1 cellular context compared by ENCODE assay signal in the genomic region with DNA sequence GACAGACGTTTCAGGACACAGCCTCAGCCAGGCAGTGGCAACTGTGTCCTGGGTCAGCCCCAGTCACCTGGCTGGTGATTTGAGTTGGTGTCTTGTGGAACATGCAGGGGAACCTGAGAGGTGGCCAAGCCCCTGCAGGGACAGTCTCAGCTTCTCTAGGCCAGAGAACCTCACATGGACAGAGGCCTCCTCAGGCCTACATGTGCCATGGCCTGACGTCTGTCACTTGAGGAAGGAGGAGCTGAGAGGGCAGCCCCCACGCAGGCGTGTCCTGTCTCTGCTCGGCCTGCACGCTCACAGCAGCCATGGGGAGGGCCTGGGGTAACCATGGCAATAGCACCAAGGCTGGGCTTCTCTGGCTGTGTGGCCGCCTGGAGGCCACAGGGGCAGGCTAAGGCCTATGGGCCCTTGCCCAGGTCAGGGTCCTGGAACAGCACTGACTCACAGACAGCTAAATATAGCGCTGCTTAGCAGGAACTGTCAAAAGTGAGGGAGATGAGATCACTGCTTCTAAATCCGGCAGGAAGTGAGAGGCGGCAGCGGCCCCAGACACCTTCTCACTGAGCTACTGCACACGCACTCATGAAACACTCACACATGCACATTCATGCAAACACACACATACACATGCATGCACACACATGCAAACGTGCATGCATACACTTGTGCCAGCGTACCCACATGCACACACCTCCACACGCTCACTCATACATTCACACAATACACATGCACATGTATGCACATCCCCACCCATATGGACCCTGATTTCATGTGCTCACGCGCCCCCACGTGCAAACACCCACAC.
TF ChIP-seq lines count a peak whose summit lies in the region.

No MANE protein-coding gene starts in this region.

TF ChIP-seq in K562, 482 proteins besides CTCF, POLR2A, EP300 and RAD21 (continued from another document and continues in another):
- TF ChIP-seq TAF7 (tag; IDR thresholded peaks at IDR 0.05) (no peak), ETS1 (conservative IDR thresholded peaks at IDR 0.05; ENCODE audit: control insufficient read depth, low read depth, low read length) (no peak), POLR2G (IDR thresholded peaks at IDR 0.05; ENCODE audit: low read depth, low read length) (peak; percentile 21; the same call in 1 of the 2 replicates), PHB2 (IDR thresholded peaks at IDR 0.05; ENCODE audit: low read depth) (no peak), ETV5 (CRISPR knock-in tag; IDR thresholded peaks at IDR 0.05; ENCODE audit: low read depth) (peak; percentile 85), NR2C2 (CRISPR knock-in tag; IDR thresholded peaks at IDR 0.05) (no peak; the same call in 1 of the 2 replicates), NR2C2 (tag; IDR thresholded peaks at IDR 0.05) (peak; percentile 65; the same call in 1 of the 2 replicates), ELF2 (CRISPR knock-in tag; IDR thresholded peaks at IDR 0.05) (no peak), ZNF444 (CRISPR knock-in tag; IDR thresholded peaks at IDR 0.05) (no peak), E2F1 (CRISPR knock-in tag; IDR thresholded peaks at IDR 0.05) (no peak), MAZ (CRISPR knock-in tag; conservative IDR thresholded peaks at IDR 0.05 in 1 of 2, IDR thresholded peaks at IDR 0.05 in 1 of 2) (peak; percentile 36 to 52; a peak in 2 of 4 replicates), LCOR (CRISPR knock-in tag; IDR thresholded peaks at IDR 0.05) (no peak), ZHX1 (conservative IDR thresholded peaks at IDR 0.05; ENCODE audit: low read length) (no peak), ATF4 (CRISPR knock-in tag; IDR thresholded peaks at IDR 0.05) (no peak), ZNF274 (IDR thresholded peaks at IDR 0.05; ENCODE audit: borderline replicate concordance, low read depth, low read length) (no peak), RBM34 (IDR thresholded peaks at IDR 0.05; ENCODE audit: borderline replicate concordance, insufficient read depth, low read length) (no peak), MYBL2 (IDR thresholded peaks at IDR 0.05; ENCODE audit: low read depth) (no peak), MYBL2 (CRISPR knock-in tag; IDR thresholded peaks at IDR 0.05; ENCODE audit: borderline replicate concordance) (no peak), KHSRP (IDR thresholded peaks at IDR 0.05) (no peak), ETV6 (IDR thresholded peaks at IDR 0.05; ENCODE audit: borderline replicate concordance in 1 of 2, low read depth in 2 of 2, low read length in 1 of 2) (no peak), ETV6 (CRISPR knock-in tag; IDR thresholded peaks at IDR 0.05; ENCODE audit: borderline replicate concordance) (no peak), GABPB1 (CRISPR knock-in tag; IDR thresholded peaks at IDR 0.05) (peak; percentile 50; the same call in 1 of the 2 replicates), KDM2B (CRISPR knock-in tag; IDR thresholded peaks at IDR 0.05) (no peak), THAP12 (CRISPR knock-in tag; IDR thresholded peaks at IDR 0.05) (no peak), NRF1 (conservative IDR thresholded peaks at IDR 0.05 in 1 of 2, IDR thresholded peaks at IDR 0.05 in 1 of 2) (peak; percentile 89 to 91), SP1 (CRISPR knock-in tag; IDR thresholded peaks at IDR 0.05) (no peak), HDAC8 (tag; IDR thresholded peaks at IDR 0.05) (no peak), CAMTA2 (CRISPR knock-in tag; conservative IDR thresholded peaks at IDR 0.05) (no peak), PYGO2 (tag; IDR thresholded peaks at IDR 0.05) (no peak), SRSF7 (optimal IDR thresholded peaks at IDR 0.05; ENCODE audit: low read depth, low read length) (no peak), DIDO1 (tag; IDR thresholded peaks at IDR 0.05; ENCODE audit: low read depth) (no peak), CBX3 (IDR thresholded peaks at IDR 0.05; ENCODE audit: borderline replicate concordance in 1 of 2, low read length in 2 of 2) (peak in 1 of 2 experiments; percentile 41; a peak in 1 of 3 replicates), ZNF124 (CRISPR knock-in tag; IDR thresholded peaks at IDR 0.05) (no peak), MCM7 (IDR thresholded peaks at IDR 0.05) (no peak), ZFP1 (CRISPR knock-in tag; IDR thresholded peaks at IDR 0.05) (no peak), NR4A1 (CRISPR knock-in tag; IDR thresholded peaks at IDR 0.05) (no peak), NR4A1 (tag; IDR thresholded peaks at IDR 0.05) (no peak), ZNF354B (CRISPR knock-in tag; IDR thresholded peaks at IDR 0.05) (no peak), ZNF592 (IDR thresholded peaks at IDR 0.05) (peak; percentile 63; the same call in 1 of the 2 replicates), ZNF224 (CRISPR knock-in tag; IDR thresholded peaks at IDR 0.05) (no peak), TCF3 (CRISPR knock-in tag; IDR thresholded peaks at IDR 0.05) (peak; percentile 36; the same call in 1 of the 2 replicates), NCOA1 (IDR thresholded peaks at IDR 0.05; ENCODE audit: low read depth) (no peak), MEF2D (tag; conservative IDR thresholded peaks at IDR 0.05; ENCODE audit: low read depth) (peak; percentile 98), ZZZ3 (IDR thresholded peaks at IDR 0.05) (no peak), WHSC1 (IDR thresholded peaks at IDR 0.05; ENCODE audit: low read length) (no peak), CEBPB (tag; IDR thresholded peaks at IDR 0.05) (no peak), OTX1 (CRISPR knock-in tag; IDR thresholded peaks at IDR 0.05) (no peak)
- TF ChIP-seq, protein P1, sequence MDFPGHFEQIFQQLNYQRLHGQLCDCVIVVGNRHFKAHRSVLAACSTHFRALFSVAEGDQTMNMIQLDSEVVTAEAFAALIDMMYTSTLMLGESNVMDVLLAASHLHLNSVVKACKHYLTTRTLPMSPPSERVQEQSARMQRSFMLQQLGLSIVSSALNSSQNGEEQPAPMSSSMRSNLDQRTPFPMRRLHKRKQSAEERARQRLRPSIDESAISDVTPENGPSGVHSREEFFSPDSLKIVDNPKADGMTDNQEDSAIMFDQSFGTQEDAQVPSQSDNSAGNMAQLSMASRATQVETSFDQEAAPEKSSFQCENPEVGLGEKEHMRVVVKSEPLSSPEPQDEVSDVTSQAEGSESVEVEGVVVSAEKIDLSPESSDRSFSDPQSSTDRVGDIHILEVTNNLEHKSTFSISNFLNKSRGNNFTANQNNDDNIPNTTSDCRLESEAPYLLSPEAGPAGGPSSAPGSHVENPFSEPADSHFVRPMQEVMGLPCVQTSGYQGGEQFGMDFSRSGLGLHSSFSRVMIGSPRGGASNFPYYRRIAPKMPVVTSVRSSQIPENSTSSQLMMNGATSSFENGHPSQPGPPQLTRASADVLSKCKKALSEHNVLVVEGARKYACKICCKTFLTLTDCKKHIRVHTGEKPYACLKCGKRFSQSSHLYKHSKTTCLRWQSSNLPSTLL (IDR thresholded peaks at IDR 0.05), result no peak
- TF ChIP-seq, protein P2, sequence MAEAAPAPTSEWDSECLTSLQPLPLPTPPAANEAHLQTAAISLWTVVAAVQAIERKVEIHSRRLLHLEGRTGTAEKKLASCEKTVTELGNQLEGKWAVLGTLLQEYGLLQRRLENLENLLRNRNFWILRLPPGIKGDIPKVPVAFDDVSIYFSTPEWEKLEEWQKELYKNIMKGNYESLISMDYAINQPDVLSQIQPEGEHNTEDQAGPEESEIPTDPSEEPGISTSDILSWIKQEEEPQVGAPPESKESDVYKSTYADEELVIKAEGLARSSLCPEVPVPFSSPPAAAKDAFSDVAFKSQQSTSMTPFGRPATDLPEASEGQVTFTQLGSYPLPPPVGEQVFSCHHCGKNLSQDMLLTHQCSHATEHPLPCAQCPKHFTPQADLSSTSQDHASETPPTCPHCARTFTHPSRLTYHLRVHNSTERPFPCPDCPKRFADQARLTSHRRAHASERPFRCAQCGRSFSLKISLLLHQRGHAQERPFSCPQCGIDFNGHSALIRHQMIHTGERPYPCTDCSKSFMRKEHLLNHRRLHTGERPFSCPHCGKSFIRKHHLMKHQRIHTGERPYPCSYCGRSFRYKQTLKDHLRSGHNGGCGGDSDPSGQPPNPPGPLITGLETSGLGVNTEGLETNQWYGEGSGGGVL (CRISPR knock-in tag; IDR thresholded peaks at IDR 0.05), result no peak
- TF ChIP-seq, protein P3, sequence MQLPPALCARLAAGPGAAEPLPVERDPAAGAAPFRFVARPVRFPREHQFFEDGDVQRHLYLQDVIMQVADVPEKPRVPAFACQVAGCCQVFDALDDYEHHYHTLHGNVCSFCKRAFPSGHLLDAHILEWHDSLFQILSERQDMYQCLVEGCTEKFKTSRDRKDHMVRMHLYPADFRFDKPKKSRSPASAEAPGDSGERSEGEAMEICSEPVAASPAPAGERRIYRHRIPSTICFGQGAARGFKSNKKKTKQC (CRISPR knock-in tag; IDR thresholded peaks at IDR 0.05), result no peak
